In the genomic region with DNA sequence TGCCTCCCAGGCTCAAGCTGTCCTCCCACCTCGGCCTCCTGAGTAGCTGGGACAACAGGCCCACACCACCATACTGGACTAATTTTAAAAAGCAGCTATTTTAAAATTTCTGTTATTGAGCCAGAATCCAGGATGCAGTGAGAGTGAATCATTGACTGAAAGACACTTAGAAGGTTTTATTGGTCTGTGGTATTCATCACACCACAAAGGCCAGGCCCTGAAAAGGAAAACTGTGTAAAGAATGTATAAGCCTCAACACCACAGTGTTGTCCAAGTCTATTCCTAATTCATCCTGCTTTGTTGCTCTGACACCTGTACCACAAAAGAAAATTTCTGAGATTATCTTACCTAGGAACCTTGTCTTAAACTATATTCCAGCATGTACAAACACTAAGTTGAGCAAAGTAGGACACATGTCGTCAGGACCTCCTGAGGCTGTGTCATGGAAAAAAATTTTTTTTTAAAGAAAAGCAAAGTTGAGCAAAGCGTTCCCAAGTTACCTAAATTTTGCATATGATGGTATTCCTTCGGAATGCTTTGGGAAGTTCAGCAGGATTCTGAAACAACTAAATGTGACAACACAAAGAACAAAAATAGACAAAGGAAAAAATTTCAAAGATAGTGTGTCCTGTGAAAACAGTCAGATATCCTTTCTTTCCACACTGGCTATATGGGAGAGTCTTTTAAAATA, we compare ENCODE assay signal across 17 cellular contexts.
DNase-seq lines count a peak whose midpoint lies in the region; ATAC-seq and TF ChIP-seq lines count a peak whose summit lies in the region.
"Had no signal": no experiment of that assay in that cellular context is flagged by ENCODE, and none has a peak within 500 bp of the region (broad histone marks: within the 10 kb centered on the region; RNA-seq: fewer than 3 reads in every experiment).

No MANE protein-coding gene starts in this region.

- H3K27me3 ChIP-seq in tibial artery, result no peaks in the 10 kb centered on the region
- H3K27me3 ChIP-seq: SJSA1 had no signal

- H3K9me3 ChIP-seq in tibial artery, result no peaks in the 10 kb centered on the region
- H3K9me3 ChIP-seq: SJSA1 had no signal

- ATAC-seq in stimulated activated effector memory CD8-positive, alpha-beta T cell treated with anti-CD3 and anti-CD28 coated beads, Interleukin-12 subunit alpha, Interleukin-12 subunit beta, amount 100 ng/mL, for 72 hours, result peak; percentile 64

- H3K36me3 ChIP-seq in tibial artery, result no peaks in the 10 kb centered on the region
- H3K36me3 ChIP-seq: SJSA1, WERI-Rb-1 had no signal

- no peak overlapping the region for H3K4me3 Mint-ChIP-seq in stimulated activated effector memory CD8-positive, alpha-beta T cell treated with anti-CD3 and anti-CD28 coated beads, Interleukin-12 subunit alpha, Interleukin-12 subunit beta, amount 100 ng/mL, for 72 hours
- H3K4me3 Mint-ChIP-seq: dendritic cell treated with granulocyte-macrophage colony-stimulating factor and Interleukin-4, amounts not matched to agents 40 ng/mL and 50 ng/mL, for 4 days; neural crest cell; stimulated activated naive CD8-positive, alpha-beta T cell treated with anti-CD3 and anti-CD28 coated beads, Interleukin-15, Interleukin-2, amounts not matched to agents 100 ng/mL and 50 ng/mL, for 24 hours had no signal

- no peak overlapping the region for H3K27ac Mint-ChIP-seq in stimulated activated effector memory CD8-positive, alpha-beta T cell treated with anti-CD3 and anti-CD28 coated beads, Interleukin-12 subunit alpha, Interleukin-12 subunit beta, amount 100 ng/mL, for 72 hours
- H3K27ac Mint-ChIP-seq: dendritic cell treated with granulocyte-macrophage colony-stimulating factor and Interleukin-4, amounts not matched to agents 40 ng/mL and 50 ng/mL, for 4 days; stimulated activated naive CD8-positive, alpha-beta T cell treated with anti-CD3 and anti-CD28 coated beads, Interleukin-15, Interleukin-2, amounts not matched to agents 100 ng/mL and 50 ng/mL, for 24 hours had no signal

- no peak overlapping the region for H3K27ac ChIP-seq in tibial artery
- H3K27ac ChIP-seq: SJSA1, WERI-Rb-1 had no signal

- intact Hi-C loops in tibial artery (cut with DNase I; ENCODE audit: low total_unique reads), result no loop called here

- no peak overlapping the region for H3K4me3 ChIP-seq in tibial artery
- H3K4me3 ChIP-seq: SJSA1 had no signal

- no peaks in the 10 kb centered on the region for H3K36me3 Mint-ChIP-seq in stimulated activated effector memory CD8-positive, alpha-beta T cell treated with anti-CD3 and anti-CD28 coated beads, Interleukin-12 subunit alpha, Interleukin-12 subunit beta, amount 100 ng/mL, for 72 hours

- no peaks in the 10 kb centered on the region for H3K9me3 Mint-ChIP-seq in stimulated activated effector memory CD8-positive, alpha-beta T cell treated with anti-CD3 and anti-CD28 coated beads, Interleukin-12 subunit alpha, Interleukin-12 subunit beta, amount 100 ng/mL, for 72 hours
- H3K9me3 Mint-ChIP-seq: dendritic cell treated with granulocyte-macrophage colony-stimulating factor and Interleukin-4, amounts not matched to agents 40 ng/mL and 50 ng/mL, for 4 days; neural crest cell; stimulated activated naive CD8-positive, alpha-beta T cell treated with anti-CD3 and anti-CD28 coated beads, Interleukin-15, Interleukin-2, amounts not matched to agents 100 ng/mL and 50 ng/mL, for 24 hours had no signal

- peak; percentile 4 for DNase-seq in NOMO-1 treated with DMSO at 0.1 percent for 48 hours (lab: John Stamatoyannopoulos, UW; ENCODE audit: unreplicated experiment)
- DNase-seq in NOMO-1 (lab: John Stamatoyannopoulos, UW; ENCODE audit: unreplicated experiment in 2 of 2), result no peak
- peak; percentile 88 for DNase-seq in M059J (ENCODE audit: low read depth)
- DNase-seq in astrocyte of the hippocampus (ENCODE audit: low read depth, low spot score), result peak; percentile 62
- DNase-seq in stimulated activated effector memory CD8-positive, alpha-beta T cell treated with anti-CD3 and anti-CD28 coated beads, Interleukin-12 subunit alpha, Interleukin-12 subunit beta, amount 100 ng/mL, for 72 hours (ENCODE audit: low spot score in 2 of 2), result no peak
- DNase-seq in tibial artery, result no peak
- DNase-seq in DMS 273 treated with DMSO at 0.1 percent for 48 hours (lab: John Stamatoyannopoulos, UW), result no peak
- no peak for DNase-seq in stimulated activated CD4-positive, alpha-beta T cell treated with anti-CD3 and anti-CD28 coated beads, Interleukin-4, amount 100 ng/mL, for 4 hours
- DNase-seq: 8988T; amygdala; Karpas-422; NK-92 treated with Interleukin-12 subunit alpha and Interleukin-12 subunit beta, amount 100 ng/mL, for 24 hours; WERI-Rb-1 had no signal

- H3K4me1 ChIP-seq in tibial artery, result peaks cover 0 to 5% (median 0%) of the 10 kb centered on the region in 4 donors
- H3K4me1 ChIP-seq: SJSA1 had no signal

- TF ChIP-seq CTCF in tibial artery (IDR thresholded peaks at IDR 0.05), result no peak

- H3K4me1 Mint-ChIP-seq in stimulated activated effector memory CD8-positive, alpha-beta T cell treated with anti-CD3 and anti-CD28 coated beads, Interleukin-12 subunit alpha, Interleukin-12 subunit beta, amount 100 ng/mL, for 72 hours, result peaks cover 8% of the 10 kb centered on the region

Comparison
In these comparisons a context has a peak if more than half of its experiments do, and no peak if none do; other contexts are left out.
1. DNase-seq: peak in NOMO-1 treated with DMSO at 0.1 percent for 48 hours (single experiment), M059J (single experiment) and astrocyte of the hippocampus (single experiment); none in NOMO-1 (0 of 2), stimulated activated effector memory CD8-positive, alpha-beta T cell treated with anti-CD3 and anti-CD28 coated beads, Interleukin-12 subunit alpha, Interleukin-12 subunit beta, amount 100 ng/mL, for 72 hours (0 of 2), tibial artery (0 of 2), DMS 273 treated with DMSO at 0.1 percent for 48 hours (single experiment) and stimulated activated CD4-positive, alpha-beta T cell treated with anti-CD3 and anti-CD28 coated beads, Interleukin-4, amount 100 ng/mL, for 4 hours (0 of 2).